17 cellular contexts compared by ENCODE assay signal in the genomic region with DNA sequence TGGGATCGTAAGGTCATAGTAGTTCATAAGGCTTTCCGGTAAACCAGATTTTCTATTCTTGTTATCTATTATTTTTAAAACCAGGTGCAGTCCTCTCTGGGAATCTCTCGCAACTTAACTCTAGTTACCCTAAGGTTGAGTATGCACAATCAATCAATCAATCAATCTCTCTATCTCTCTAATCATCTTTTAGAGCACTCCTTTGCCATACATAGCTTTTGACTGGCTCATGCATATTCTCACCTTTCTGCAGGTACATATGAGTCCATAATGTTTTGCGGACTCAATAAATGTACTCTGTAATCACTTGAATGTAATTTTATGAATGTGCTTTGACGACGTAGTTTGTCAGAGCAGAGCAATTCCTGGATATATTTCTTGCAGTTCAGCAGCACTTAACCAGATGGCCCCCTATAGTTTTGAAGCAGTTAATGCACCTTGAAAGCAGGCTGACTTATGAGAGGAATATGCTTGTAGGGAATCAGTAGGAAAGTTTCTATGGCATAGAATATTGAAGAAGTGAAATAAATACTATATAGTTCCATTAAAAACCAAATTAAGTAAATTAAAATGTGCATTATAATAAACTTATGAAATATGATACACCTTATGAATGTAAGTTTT.
DNase-seq lines count a peak whose midpoint lies in the region; ATAC-seq and TF ChIP-seq lines count a peak whose summit lies in the region.
"Had no signal": no experiment of that assay in that cellular context is flagged by ENCODE, and none has a peak within 500 bp of the region (broad histone marks: within the 10 kb centered on the region; RNA-seq: fewer than 3 reads in every experiment).

No MANE protein-coding gene starts in this region.

- H2BK12ac ChIP-seq in H9 (ENCODE audit: insufficient read length, low read depth, low read length), result no peak overlapping the region

- no peaks in the 10 kb centered on the region for H4K20me1 ChIP-seq in H9 (ENCODE audit: control insufficient read depth, insufficient read depth, insufficient read length)
- H4K20me1 ChIP-seq: BLaER1 had no signal

- H3K9me3 ChIP-seq in H9 (ENCODE audit: control insufficient read depth, low read depth, low read length), result no peaks in the 10 kb centered on the region
- no peaks in the 10 kb centered on the region for H3K9me3 ChIP-seq in RWPE2 (ENCODE audit: severe bottlenecking)
- H3K9me3 ChIP-seq in uterus, result no peaks in the 10 kb centered on the region
- H3K9me3 ChIP-seq: BLaER1, Peyer's patch had no signal

- no peak overlapping the region for H3K27ac Mint-ChIP-seq in H9
- H3K27ac Mint-ChIP-seq: activated CD4-positive, alpha-beta memory T cell treated with anti-CD3 and anti-CD28 coated beads, Interleukin-2, amount 10 ng/mL, durations not matched to agents 7 days and 5 days; brain; naive thymus-derived CD8-positive, alpha-beta T cell; stimulated activated naive CD8-positive, alpha-beta T cell treated with anti-CD3 and anti-CD28 coated beads, Interleukin-15, amount 100 ng/mL, for 72 hours; T-helper 2 cell treated with Interferon-gamma antibody and Interleukin-4, amounts not matched to agents 5 μg/mL and 100 μg/mL, for 36 hours had no signal

- H3K27ac ChIP-seq in C4-2B (no peak overlapping the region), H9 (ENCODE audit: insufficient read length, low read depth, low read length) (no peak overlapping the region), RWPE2 (ENCODE audit: poor library complexity, severe bottlenecking) (no peak overlapping the region), uterus (no peak overlapping the region)
- H3K27ac ChIP-seq: BLaER1, Peyer's patch had no signal

- ATAC-seq in RWPE2 (ENCODE audit: low read depth) (no peak), GM21447 (IDR thresholded peaks at IDR 0.05; ENCODE audit: unreplicated experiment) (no peak)
- ATAC-seq: left ventricle myocardium superior; naive thymus-derived CD8-positive, alpha-beta T cell; stimulated activated naive CD8-positive, alpha-beta T cell treated with anti-CD3 and anti-CD28 coated beads, Interleukin-15, amount 100 ng/mL, for 72 hours had no signal

- H3K36me3 Mint-ChIP-seq in H9 (ENCODE audit: insufficient read depth in 1 of 3, low read depth in 3 of 3), result no peaks in the 10 kb centered on the region
- H3K36me3 Mint-ChIP-seq: brain; naive thymus-derived CD8-positive, alpha-beta T cell had no signal

- peak; percentile 57 for TF ChIP-seq CTCF in C4-2B (conservative IDR thresholded peaks at IDR 0.05)
- peak; percentile 62 for TF ChIP-seq CTCF in H9 (conservative IDR thresholded peaks at IDR 0.05)
- peak; percentile 9 for TF ChIP-seq CTCF in RWPE2 (IDR thresholded peaks at IDR 0.05; ENCODE audit: poor library complexity, severe bottlenecking)
- TF ChIP-seq CTCF in uterus (IDR thresholded peaks at IDR 0.05), result no peak

- no peak overlapping the region for H3K4me2 ChIP-seq in H9 (ENCODE audit: insufficient read depth, insufficient read length, low read length)
- H3K4me2 ChIP-seq: BLaER1 had no signal

- H3K36me3 ChIP-seq in RWPE2 (ENCODE audit: low read depth) (no peaks in the 10 kb centered on the region), uterus (no peaks in the 10 kb centered on the region)
- H3K36me3 ChIP-seq: BLaER1, Peyer's patch had no signal

- DNase-seq in H9, result no peak
- no peak for DNase-seq in RWPE2 (ENCODE audit: low spot score)
- peak; percentile 27 for DNase-seq in iPS-NIHi7 (ENCODE audit: extremely low spot score)
- DNase-seq in uterus, result no peak
- no peak for DNase-seq in NCI-H345 treated with DMSO at 0.1 percent for 48 hours (lab: John Stamatoyannopoulos, UW; ENCODE audit: unreplicated experiment)
- no peak for DNase-seq in head of caudate nucleus
- DNase-seq: activated CD4-positive, alpha-beta memory T cell treated with anti-CD3 and anti-CD28 coated beads, Interleukin-2, amount 10 ng/mL, durations not matched to agents 7 days and 5 days; Karpas-422; left ventricle myocardium superior; naive thymus-derived CD8-positive, alpha-beta T cell; Peyer's patch; stimulated activated naive CD8-positive, alpha-beta T cell treated with anti-CD3 and anti-CD28 coated beads, Interleukin-15, amount 100 ng/mL, for 72 hours had no signal

- no peak overlapping the region for H2BK5ac ChIP-seq in H9 (ENCODE audit: insufficient read length, low read length)

- H3K4me3 ChIP-seq in RWPE2 (ENCODE audit: severe bottlenecking) (no peak overlapping the region), uterus (no peak overlapping the region)
- H3K4me3 ChIP-seq: BLaER1, Peyer's patch had no signal

- H3K27me3 ChIP-seq in H9 (ENCODE audit: insufficient read depth, low read length) (no peaks in the 10 kb centered on the region), RWPE2 (ENCODE audit: insufficient read depth, poor library complexity, severe bottlenecking) (no peaks in the 10 kb centered on the region), uterus (no peaks in the 10 kb centered on the region)
- H3K27me3 ChIP-seq: BLaER1, Peyer's patch had no signal

- H3K18ac ChIP-seq in H9 (ENCODE audit: insufficient read length, low read depth, low read length), result no peak overlapping the region

- H2AK5ac ChIP-seq in H9 (ENCODE audit: insufficient read length, low read length), result no peak overlapping the region

- H3K23ac ChIP-seq in H9 (ENCODE audit: insufficient read length, low read depth, low read length), result no peak overlapping the region

- no peaks in the 10 kb centered on the region for H3K4me1 Mint-ChIP-seq in H9
- H3K4me1 Mint-ChIP-seq: activated CD4-positive, alpha-beta memory T cell treated with anti-CD3 and anti-CD28 coated beads, Interleukin-2, amount 10 ng/mL, durations not matched to agents 7 days and 5 days; brain; naive thymus-derived CD8-positive, alpha-beta T cell; stimulated activated naive CD8-positive, alpha-beta T cell treated with anti-CD3 and anti-CD28 coated beads, Interleukin-15, amount 100 ng/mL, for 72 hours had no signal

- no peak overlapping the region for H2BK20ac ChIP-seq in H9 (ENCODE audit: low read depth, low read length, poor library complexity, severe bottlenecking)

- H2BK120ac ChIP-seq in H9 (ENCODE audit: low read depth, low read length, poor library complexity, severe bottlenecking), result no peak overlapping the region

- H3K4me1 ChIP-seq in H9 (ENCODE audit: insufficient read depth, low read length) (no peaks in the 10 kb centered on the region), RWPE2 (ENCODE audit: insufficient read depth, poor library complexity, severe bottlenecking) (no peaks in the 10 kb centered on the region), uterus (no peaks in the 10 kb centered on the region)
- H3K4me1 ChIP-seq: BLaER1, Peyer's patch had no signal

- H3K4ac ChIP-seq in H9 (ENCODE audit: low read depth, low read length), result no peak overlapping the region

- no peak overlapping the region for H4K91ac ChIP-seq in H9 (ENCODE audit: insufficient read length, low read depth, low read length)

- no peaks in the 10 kb centered on the region; a peak in 1 of 5 replicates for H3K9me3 Mint-ChIP-seq in H9
- H3K9me3 Mint-ChIP-seq: brain had no signal

- H3K4me3 Mint-ChIP-seq in H9, result no peak overlapping the region
- H3K4me3 Mint-ChIP-seq: activated CD4-positive, alpha-beta memory T cell treated with anti-CD3 and anti-CD28 coated beads, Interleukin-2, amount 10 ng/mL, durations not matched to agents 7 days and 5 days; brain; naive thymus-derived CD8-positive, alpha-beta T cell; stimulated activated naive CD8-positive, alpha-beta T cell treated with anti-CD3 and anti-CD28 coated beads, Interleukin-15, amount 100 ng/mL, for 72 hours; T-helper 2 cell treated with Interferon-gamma antibody and Interleukin-4, amounts not matched to agents 5 μg/mL and 100 μg/mL, for 36 hours had no signal

- H3K56ac ChIP-seq in H9 (ENCODE audit: insufficient read length, low read depth, low read length), result no peak overlapping the region

- no peak overlapping the region for H2BK15ac ChIP-seq in H9 (ENCODE audit: low read depth, low read length)

- H3K23me2 ChIP-seq in H9 (ENCODE audit: insufficient read length, low read depth, low read length, poor library complexity, severe bottlenecking), result no peaks in the 10 kb centered on the region

- no peak overlapping the region for H3K9ac ChIP-seq in H9 (ENCODE audit: extremely low read depth, insufficient read length, low read length)
- H3K9ac ChIP-seq: BLaER1 had no signal

- no peaks in the 10 kb centered on the region for H3K27me3 Mint-ChIP-seq in H9 (ENCODE audit: low read depth)
- H3K27me3 Mint-ChIP-seq: activated CD4-positive, alpha-beta memory T cell treated with anti-CD3 and anti-CD28 coated beads, Interleukin-2, amount 10 ng/mL, durations not matched to agents 7 days and 5 days; naive thymus-derived CD8-positive, alpha-beta T cell; stimulated activated naive CD8-positive, alpha-beta T cell treated with anti-CD3 and anti-CD28 coated beads, Interleukin-15, amount 100 ng/mL, for 72 hours had no signal

- H2AFZ ChIP-seq in H9 (ENCODE audit: low read length), result no peak overlapping the region

- WGBS in H9 (ENCODE audit: extremely low coverage, insufficient read length, low lambda C conversion rate), result no CpG with 5 or more reads among the region's 6 CpGs

- H3K79me2 ChIP-seq in H9 (ENCODE audit: insufficient read depth, low read length), result no peaks in the 10 kb centered on the region

- no peak for TF ChIP-seq POLR2A in uterus (IDR thresholded peaks at IDR 0.05)

- intact Hi-C loops in uterus (cut with DNase I; ENCODE audit: low total_unique reads) (no loop called here), head of caudate nucleus (cut with DNase I) (no loop called here)

- no peak overlapping the region for H4K8ac ChIP-seq in H9 (replicated peaks; ENCODE audit: insufficient read length, low read depth, low read length)

- no peak overlapping the region for H4K5ac ChIP-seq in H9 (ENCODE audit: insufficient read length, low read depth, low read length)

- no peak overlapping the region for H3K14ac ChIP-seq in H9 (ENCODE audit: insufficient read depth, low read length)

- no peaks in the 10 kb centered on the region for H3K79me1 ChIP-seq in H9 (ENCODE audit: insufficient read depth, low read depth, low read length, poor library complexity, severe bottlenecking)

- no peak overlapping the region for H3T11ph ChIP-seq in H9 (ENCODE audit: low read length)

Comparison
In these comparisons a context has a peak if more than half of its experiments do, and no peak if none do; other contexts are left out.
1. CTCF ChIP-seq: peak in C4-2B (single experiment), H9 (single experiment) and RWPE2 (single experiment); none in uterus (0 of 4).